Comparison of ENCODE assay signal across 8 cellular contexts in the genomic region with DNA sequence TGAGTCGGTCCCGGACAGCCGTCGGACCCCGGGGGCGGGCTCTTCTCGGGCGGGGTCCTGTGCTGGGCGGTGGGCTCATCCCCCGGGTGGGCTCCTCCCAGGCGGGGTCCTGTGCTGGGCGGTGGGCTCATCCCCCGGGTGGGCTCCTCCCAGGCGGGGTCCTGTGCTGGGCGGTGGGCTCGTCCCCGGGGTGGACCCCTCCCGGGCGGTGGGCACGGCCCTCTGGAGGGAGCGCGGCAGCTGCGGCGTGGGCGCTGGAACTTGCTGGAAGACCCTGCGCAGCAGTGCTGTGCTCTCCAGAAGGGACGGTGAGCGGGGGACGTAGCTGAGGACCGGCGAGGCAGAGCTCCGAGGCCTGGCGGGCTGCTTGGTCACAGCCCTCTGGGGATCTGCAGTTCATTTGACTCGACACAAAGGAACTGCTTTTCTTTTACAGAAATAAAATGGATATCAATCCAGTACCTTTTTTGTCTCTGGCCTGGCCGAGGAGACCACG.
DNase-seq lines count a peak whose midpoint lies in the region; ATAC-seq lines count a peak whose summit lies in the region.

No MANE protein-coding gene starts in this region.

- H3K9ac ChIP-seq in endocrine pancreas (ENCODE audit: control insufficient read depth, insufficient read depth, low read length) = peak overlapping the region; percentile 38
- peak overlapping the region; percentile 29 for H3K9ac ChIP-seq in muscle layer of colon (ENCODE audit: low read length)

- H3K4me3 ChIP-seq in endocrine pancreas (ENCODE audit: control insufficient read depth, insufficient read depth, low read length) (peak overlapping the region; percentile 53), muscle layer of colon (ENCODE audit: low read depth in 1 of 2, low read length in 2 of 2) (peak overlapping the region; percentile 64 to 93)

- ATAC-seq in HG03280 (IDR thresholded peaks at IDR 0.05; ENCODE audit: unreplicated experiment) = no peak
- ATAC-seq in GM18517 (IDR thresholded peaks at IDR 0.05; ENCODE audit: unreplicated experiment) = no peak

- H3K9me3 ChIP-seq in endocrine pancreas (ENCODE audit: control insufficient read depth, low read length) (no peaks in the 10 kb centered on the region), muscle layer of colon (ENCODE audit: low read length) (no peaks in the 10 kb centered on the region)

- no peaks in the 10 kb centered on the region for H3K36me3 ChIP-seq in endocrine pancreas (ENCODE audit: control insufficient read depth, insufficient read depth, low read length)
- no peaks in the 10 kb centered on the region for H3K36me3 ChIP-seq in muscle layer of colon (ENCODE audit: insufficient read depth, low read length)

- DNase-seq in DMS53 treated with DMSO at 0.1 percent for 48 hours (lab: John Stamatoyannopoulos, UW; ENCODE audit: unreplicated experiment) (peak; percentile 54), NCI-H345 treated with DMSO at 0.1 percent for 48 hours (lab: John Stamatoyannopoulos, UW; ENCODE audit: unreplicated experiment) (peak; percentile 33), NCI-H226 (no peak), cortex of kidney (lab: John Stamatoyannopoulos, UW) (no peak)

- H3K4me1 ChIP-seq in endocrine pancreas (ENCODE audit: control insufficient read depth, insufficient read depth, low read length) = no peaks in the 10 kb centered on the region
- H3K4me1 ChIP-seq in muscle layer of colon (ENCODE audit: insufficient read depth, low read length) = peaks cover 9% of the 10 kb centered on the region

- H3K27me3 ChIP-seq in endocrine pancreas (ENCODE audit: control insufficient read depth, insufficient read depth, low read length) (no peaks in the 10 kb centered on the region), muscle layer of colon (ENCODE audit: control insufficient read depth in 1 of 2, insufficient read depth in 2 of 2, low read length in 2 of 2) (no peaks in the 10 kb centered on the region)

- peak overlapping the region; percentile 88 for H3K27ac ChIP-seq in muscle layer of colon (ENCODE audit: low read depth, low read length)

Comparison
In these comparisons a context has a peak if more than half of its experiments do, and no peak if none do; other contexts are left out.
1. DNase-seq: peak in DMS53 treated with DMSO at 0.1 percent for 48 hours (single experiment) and NCI-H345 treated with DMSO at 0.1 percent for 48 hours (single experiment); none in NCI-H226 (single experiment) and cortex of kidney (single experiment).